ENCODE assay signal across 2 cellular contexts in genomic region chr16:67885976-67886375, GRCh38.
TF ChIP-seq lines count a peak whose summit lies in the region.

No MANE protein-coding gene starts in this region.

TF ChIP-seq in GM23338, 12 proteins besides CTCF, POLR2A, EP300 and RAD21 (continued from another document):
- TF ChIP-seq, protein P1, sequence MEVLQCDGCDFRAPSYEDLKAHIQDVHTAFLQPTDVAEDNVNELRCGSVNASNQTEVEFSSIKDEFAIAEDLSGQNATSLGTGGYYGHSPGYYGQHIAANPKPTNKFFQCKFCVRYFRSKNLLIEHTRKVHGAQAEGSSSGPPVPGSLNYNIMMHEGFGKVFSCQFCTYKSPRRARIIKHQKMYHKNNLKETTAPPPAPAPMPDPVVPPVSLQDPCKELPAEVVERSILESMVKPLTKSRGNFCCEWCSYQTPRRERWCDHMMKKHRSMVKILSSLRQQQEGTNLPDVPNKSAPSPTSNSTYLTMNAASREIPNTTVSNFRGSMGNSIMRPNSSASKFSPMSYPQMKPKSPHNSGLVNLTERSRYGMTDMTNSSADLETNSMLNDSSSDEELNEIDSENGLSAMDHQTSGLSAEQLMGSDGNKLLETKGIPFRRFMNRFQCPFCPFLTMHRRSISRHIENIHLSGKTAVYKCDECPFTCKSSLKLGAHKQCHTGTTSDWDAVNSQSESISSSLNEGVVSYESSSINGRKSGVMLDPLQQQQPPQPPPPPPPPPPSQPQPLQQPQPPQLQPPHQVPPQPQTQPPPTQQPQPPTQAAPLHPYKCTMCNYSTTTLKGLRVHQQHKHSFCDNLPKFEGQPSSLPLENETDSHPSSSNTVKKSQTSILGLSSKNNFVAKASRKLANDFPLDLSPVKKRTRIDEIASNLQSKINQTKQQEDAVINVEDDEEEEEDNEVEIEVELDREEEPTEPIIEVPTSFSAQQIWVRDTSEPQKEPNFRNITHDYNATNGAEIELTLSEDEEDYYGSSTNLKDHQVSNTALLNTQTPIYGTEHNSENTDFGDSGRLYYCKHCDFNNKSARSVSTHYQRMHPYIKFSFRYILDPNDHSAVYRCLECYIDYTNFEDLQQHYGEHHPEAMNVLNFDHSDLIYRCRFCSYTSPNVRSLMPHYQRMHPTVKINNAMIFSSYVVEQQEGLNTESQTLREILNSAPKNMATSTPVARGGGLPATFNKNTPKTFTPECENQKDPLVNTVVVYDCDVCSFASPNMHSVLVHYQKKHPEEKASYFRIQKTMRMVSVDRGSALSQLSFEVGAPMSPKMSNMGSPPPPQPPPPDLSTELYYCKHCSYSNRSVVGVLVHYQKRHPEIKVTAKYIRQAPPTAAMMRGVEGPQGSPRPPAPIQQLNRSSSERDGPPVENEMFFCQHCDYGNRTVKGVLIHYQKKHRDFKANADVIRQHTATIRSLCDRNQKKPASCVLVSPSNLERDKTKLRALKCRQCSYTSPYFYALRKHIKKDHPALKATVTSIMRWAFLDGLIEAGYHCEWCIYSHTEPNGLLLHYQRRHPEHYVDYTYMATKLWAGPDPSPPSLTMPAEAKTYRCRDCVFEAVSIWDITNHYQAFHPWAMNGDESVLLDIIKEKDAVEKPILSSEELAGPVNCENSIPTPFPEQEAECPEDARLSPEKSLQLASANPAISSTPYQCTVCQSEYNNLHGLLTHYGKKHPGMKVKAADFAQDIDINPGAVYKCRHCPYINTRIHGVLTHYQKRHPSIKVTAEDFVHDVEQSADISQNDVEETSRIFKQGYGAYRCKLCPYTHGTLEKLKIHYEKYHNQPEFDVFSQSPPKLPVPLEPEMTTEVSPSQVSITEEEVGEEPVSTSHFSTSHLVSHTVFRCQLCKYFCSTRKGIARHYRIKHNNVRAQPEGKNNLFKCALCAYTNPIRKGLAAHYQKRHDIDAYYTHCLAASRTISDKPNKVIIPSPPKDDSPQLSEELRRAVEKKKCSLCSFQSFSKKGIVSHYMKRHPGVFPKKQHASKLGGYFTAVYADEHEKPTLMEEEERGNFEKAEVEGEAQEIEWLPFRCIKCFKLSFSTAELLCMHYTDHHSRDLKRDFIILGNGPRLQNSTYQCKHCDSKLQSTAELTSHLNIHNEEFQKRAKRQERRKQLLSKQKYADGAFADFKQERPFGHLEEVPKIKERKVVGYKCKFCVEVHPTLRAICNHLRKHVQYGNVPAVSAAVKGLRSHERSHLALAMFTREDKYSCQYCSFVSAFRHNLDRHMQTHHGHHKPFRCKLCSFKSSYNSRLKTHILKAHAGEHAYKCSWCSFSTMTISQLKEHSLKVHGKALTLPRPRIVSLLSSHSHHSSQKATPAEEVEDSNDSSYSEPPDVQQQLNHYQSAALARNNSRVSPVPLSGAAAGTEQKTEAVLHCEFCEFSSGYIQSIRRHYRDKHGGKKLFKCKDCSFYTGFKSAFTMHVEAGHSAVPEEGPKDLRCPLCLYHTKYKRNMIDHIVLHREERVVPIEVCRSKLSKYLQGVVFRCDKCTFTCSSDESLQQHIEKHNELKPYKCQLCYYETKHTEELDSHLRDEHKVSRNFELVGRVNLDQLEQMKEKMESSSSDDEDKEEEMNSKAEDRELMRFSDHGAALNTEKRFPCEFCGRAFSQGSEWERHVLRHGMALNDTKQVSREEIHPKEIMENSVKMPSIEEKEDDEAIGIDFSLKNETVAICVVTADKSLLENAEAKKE (CRISPR knock-in tag; IDR thresholded peaks at IDR 0.05), result no peak
- TF ChIP-seq ZNF114 (CRISPR knock-in tag; IDR thresholded peaks at IDR 0.05), result no peak
- TF ChIP-seq CREB1 (CRISPR knock-in tag; IDR thresholded peaks at IDR 0.05; ENCODE audit: low read depth), result no peak
- TF ChIP-seq POLR2AphosphoS5 (IDR thresholded peaks at IDR 0.05; ENCODE audit: low read depth), result no peak
TF ChIP-seq in GM23338: peak in this region for 0.

TF ChIP-seq in WTC11, 78 proteins besides CTCF, POLR2A, EP300 and RAD21 (continued from another document):
- no peak for TF ChIP-seq ZNF512 (CRISPR knock-in tag; IDR thresholded peaks at IDR 0.05; ENCODE audit: borderline replicate concordance)
- TF ChIP-seq KAT7 (CRISPR knock-in tag; IDR thresholded peaks at IDR 0.05; ENCODE audit: borderline replicate concordance), result no peak
TF ChIP-seq in WTC11: peak in this region for 0.
